In genomic region chr1:54804471-54805132, GRCh38 we compare ENCODE assay signal across 11 cellular contexts. TPM values are rescaled to one million over a fixed set of nuclear protein-coding genes. Genes with fewer than 3 reads are reported as not detected.
DNase-seq lines count a peak whose midpoint lies in the region; ATAC-seq and TF ChIP-seq lines count a peak whose summit lies in the region.
"Had no signal": no experiment of that assay in that cellular context is flagged by ENCODE, and none has a peak within 500 bp of the region (broad histone marks: within the 10 kb centered on the region; RNA-seq: fewer than 3 reads in every experiment).

No MANE protein-coding gene starts in this region.

- peak overlapping the region; percentile 26 for H3K27ac Mint-ChIP-seq in T-helper 2 cell treated with Interferon-gamma antibody and Interleukin-4, amounts not matched to agents 5 μg/mL and 100 μg/mL, for 36 hours
- H3K27ac Mint-ChIP-seq in stimulated activated naive CD8-positive, alpha-beta T cell treated with anti-CD3 and anti-CD28 coated beads, Interleukin-15, amount 100 ng/mL, for 72 hours: no peak overlapping the region
- H3K27ac Mint-ChIP-seq in osteocyte (ENCODE audit: unreplicated experiment): no peak overlapping the region
- H3K27ac Mint-ChIP-seq: nephron progenitor cell had no signal

- H3K4me3 ChIP-seq in lower lobe of right lung: no peak overlapping the region

- peaks cover 22% of the 10 kb centered on the region for H3K4me1 ChIP-seq in lower lobe of right lung

- no peak overlapping the region for H3K27ac ChIP-seq in lower lobe of right lung

- no peak for TF ChIP-seq CTCF in lower lobe of right lung (IDR thresholded peaks at IDR 0.05)
- TF ChIP-seq CTCF in osteocyte (IDR thresholded peaks at IDR 0.05): no peak

- peak; percentile 36 for DNase-seq in activated naive CD4-positive, alpha-beta T cell treated with Interleukin-2 at 50 U/mL for 16 hours
- DNase-seq in activated naive CD4-positive, alpha-beta T cell treated with anti-CD3 and anti-CD28 coated beads, Interleukin-2, amount 50 U/mL, for 16 hours: no peak
- DNase-seq in T-helper 2 cell treated with Interferon-gamma antibody and Interleukin-4, amounts not matched to agents 5 μg/mL and 100 μg/mL, for 36 hours (ENCODE audit: low spot score): peak; percentile 35
- peak in 1 of 2 donors; percentile 31 for DNase-seq in stimulated activated naive CD8-positive, alpha-beta T cell treated with anti-CD3 and anti-CD28 coated beads, Interleukin-15, amount 100 ng/mL, for 72 hours
- DNase-seq in lower lobe of right lung (no peak), NCI-H1092 (lab: John Stamatoyannopoulos, UW) (no peak), osteocyte (ENCODE audit: extremely low spot score, unreplicated experiment) (no peak)
- DNase-seq: Karpas-422, NCI-H524, nephron progenitor cell had no signal

- no peaks in the 10 kb centered on the region for H3K9me3 Mint-ChIP-seq in T-helper 2 cell treated with Interferon-gamma antibody and Interleukin-4, amounts not matched to agents 5 μg/mL and 100 μg/mL, for 36 hours
- H3K9me3 Mint-ChIP-seq in stimulated activated naive CD8-positive, alpha-beta T cell treated with anti-CD3 and anti-CD28 coated beads, Interleukin-15, amount 100 ng/mL, for 72 hours: no peaks in the 10 kb centered on the region
- H3K9me3 Mint-ChIP-seq in osteocyte (ENCODE audit: unreplicated experiment): no peaks in the 10 kb centered on the region
- H3K9me3 Mint-ChIP-seq: nephron progenitor cell had no signal

- peaks cover 38% of the 10 kb centered on the region for H3K4me1 Mint-ChIP-seq in T-helper 2 cell treated with Interferon-gamma antibody and Interleukin-4, amounts not matched to agents 5 μg/mL and 100 μg/mL, for 36 hours (ENCODE audit: low read depth)
- H3K4me1 Mint-ChIP-seq in stimulated activated naive CD8-positive, alpha-beta T cell treated with anti-CD3 and anti-CD28 coated beads, Interleukin-15, amount 100 ng/mL, for 72 hours: peaks cover 44% of the 10 kb centered on the region
- no peaks in the 10 kb centered on the region for H3K4me1 Mint-ChIP-seq in osteocyte (ENCODE audit: unreplicated experiment)

- peaks cover 15% of the 10 kb centered on the region for H3K27me3 ChIP-seq in lower lobe of right lung (ENCODE audit: low read depth)

- H3K27me3 Mint-ChIP-seq in T-helper 2 cell treated with Interferon-gamma antibody and Interleukin-4, amounts not matched to agents 5 μg/mL and 100 μg/mL, for 36 hours (ENCODE audit: low read depth): no peaks in the 10 kb centered on the region
- no peaks in the 10 kb centered on the region for H3K27me3 Mint-ChIP-seq in stimulated activated naive CD8-positive, alpha-beta T cell treated with anti-CD3 and anti-CD28 coated beads, Interleukin-15, amount 100 ng/mL, for 72 hours
- peaks cover 19% of the 10 kb centered on the region for H3K27me3 Mint-ChIP-seq in osteocyte (ENCODE audit: unreplicated experiment)

- intact Hi-C loops in lower lobe of right lung (cut with DNase I): no loop called here

- no peaks in the 10 kb centered on the region for H3K36me3 ChIP-seq in lower lobe of right lung

- no peak overlapping the region for H3K4me3 Mint-ChIP-seq in T-helper 2 cell treated with Interferon-gamma antibody and Interleukin-4, amounts not matched to agents 5 μg/mL and 100 μg/mL, for 36 hours
- peak overlapping the region in 1 of 2 donors; percentile 31 for H3K4me3 Mint-ChIP-seq in stimulated activated naive CD8-positive, alpha-beta T cell treated with anti-CD3 and anti-CD28 coated beads, Interleukin-15, amount 100 ng/mL, for 72 hours
- H3K4me3 Mint-ChIP-seq in osteocyte (ENCODE audit: unreplicated experiment): no peak overlapping the region
- H3K4me3 Mint-ChIP-seq: nephron progenitor cell had no signal

- H3K9me3 ChIP-seq in lower lobe of right lung: no peaks in the 10 kb centered on the region

- ATAC-seq in esophagus mucosa (peak; percentile 17), lower lobe of right lung (no peak)
- peak; percentile 46 for ATAC-seq in stimulated activated naive CD8-positive, alpha-beta T cell treated with anti-CD3 and anti-CD28 coated beads, Interleukin-15, amount 100 ng/mL, for 72 hours

- H3K36me3 Mint-ChIP-seq in T-helper 2 cell treated with Interferon-gamma antibody and Interleukin-4, amounts not matched to agents 5 μg/mL and 100 μg/mL, for 36 hours (ENCODE audit: low read depth): no peaks in the 10 kb centered on the region
- H3K36me3 Mint-ChIP-seq in osteocyte (ENCODE audit: unreplicated experiment): no peaks in the 10 kb centered on the region

RNA-seq across cellular contexts. Expression of gene TTC22, which starts 3.5 kb away (rescaled TPM):
- total RNA-seq in esophagus mucosa (113 TPM), lower lobe of right lung (8.4 TPM), osteocyte (not detected in 2 replicates)

RNA-seq across cellular contexts. Expression of gene PARS2, which starts 40.3 kb away (rescaled TPM):
- total RNA-seq in esophagus mucosa: 2.8 TPM
- 3.3 TPM for total RNA-seq in lower lobe of right lung
- total RNA-seq in osteocyte: 4.4 and 5.5 TPM in 2 replicates

Comparison
In these comparisons a context has a peak if more than half of its experiments do, and no peak if none do; other contexts are left out.
1. DNase-seq: peak in activated naive CD4-positive, alpha-beta T cell treated with Interleukin-2 at 50 U/mL for 16 hours (single experiment) and T-helper 2 cell treated with Interferon-gamma antibody and Interleukin-4, amounts not matched to agents 5 μg/mL and 100 μg/mL, for 36 hours (single experiment); none in activated naive CD4-positive, alpha-beta T cell treated with anti-CD3 and anti-CD28 coated beads, Interleukin-2, amount 50 U/mL, for 16 hours (single experiment), lower lobe of right lung (single experiment), NCI-H1092 (single experiment) and osteocyte (single experiment).
2. ATAC-seq: peak in esophagus mucosa (single experiment) and stimulated activated naive CD8-positive, alpha-beta T cell treated with anti-CD3 and anti-CD28 coated beads, Interleukin-15, amount 100 ng/mL, for 72 hours (single experiment); none in lower lobe of right lung (0 of 2).
3. RNA of gene TTC22, which starts 3.5 kb away (total RNA-seq): 113 TPM in esophagus mucosa (single experiment); 8.4 TPM in lower lobe of right lung (single experiment) and not detected in osteocyte; every median in the first group is over 10 times any median in the second.